ENCODE assay signal across 19 cellular contexts in genomic region chr1:61320575-61320974, GRCh38.
DNase-seq lines count a peak whose midpoint lies in the region; ATAC-seq and TF ChIP-seq lines count a peak whose summit lies in the region.
"Had no signal": no experiment of that assay in that cellular context is flagged by ENCODE, and none has a peak within 500 bp of the region (broad histone marks: within the 10 kb centered on the region; RNA-seq: fewer than 3 reads in every experiment).

No MANE protein-coding gene starts in this region.

- TF ChIP-seq CTCF in SK-N-SH (IDR thresholded peaks at IDR 0.05) = no peak

- ATAC-seq in GM21447 (IDR thresholded peaks at IDR 0.05; ENCODE audit: unreplicated experiment) = no peak

- H3K27me3 ChIP-seq in HUES48 (ENCODE audit: control insufficient read depth, insufficient read depth, low read length) = no peaks in the 10 kb centered on the region
- H3K27me3 ChIP-seq in SK-N-SH (ENCODE audit: insufficient read depth) = no peaks in the 10 kb centered on the region

- TF ChIP-seq RAD21 in SK-N-SH (IDR thresholded peaks at IDR 0.05; ENCODE audit: low read length) = peak; percentile 42

- H3K27ac ChIP-seq in HUES48 (ENCODE audit: low read depth, low read length) = peak overlapping the region; percentile 11
- peak overlapping the region in 1 of 2 experiments; percentile 94; a peak in 2 of 4 replicates for H3K27ac ChIP-seq in SK-N-SH (ENCODE audit: low read depth in 2 of 2, low read length in 1 of 2)
- H3K27ac ChIP-seq: 22Rv1 had no signal

- H3K9ac ChIP-seq in HUES48 (ENCODE audit: low read depth, low read length) = no peak overlapping the region
- no peak overlapping the region for H3K9ac ChIP-seq in SK-N-SH

- H3K4me2 ChIP-seq in SK-N-SH = no peak overlapping the region

- WGBS in SK-N-SH (ENCODE audit: low lambda C conversion rate) = 61% methylated on average over 2 of the region's 2 CpGs

- no peaks in the 10 kb centered on the region for H3K9me2 ChIP-seq in SK-N-SH

- TF ChIP-seq EP300 in SK-N-SH (IDR thresholded peaks at IDR 0.05; ENCODE audit: borderline replicate concordance in 1 of 2, low read depth in 1 of 2, low read length in 1 of 2) = peak in 1 of 2 experiments; percentile 88; a peak in 2 of 4 replicates

- H3F3A ChIP-seq in SK-N-SH (replicated peaks; ENCODE audit: insufficient read depth) = no peaks in the 10 kb centered on the region

- POLR2A ChIA-PET in SK-N-SH (lab: Yijun Ruan, JAX) = no interaction called here

- H3K79me2 ChIP-seq in SK-N-SH (ENCODE audit: insufficient read depth) = no peaks in the 10 kb centered on the region

- H3K9me3 ChIP-seq in HUES48 (ENCODE audit: control insufficient read depth, insufficient read depth, low read length) = no peaks in the 10 kb centered on the region
- H3K9me3 ChIP-seq in SK-N-SH = no peaks in the 10 kb centered on the region; the same call in 1 of the 2 replicates

- H2AFZ ChIP-seq in SK-N-SH (ENCODE audit: low read depth) = no peak overlapping the region

- peak; percentile 25 for DNase-seq in DMS53 (lab: John Stamatoyannopoulos, UW)
- no peak for DNase-seq in DMS53 treated with DMSO at 0.1 percent for 48 hours (lab: John Stamatoyannopoulos, UW; ENCODE audit: unreplicated experiment)
- DNase-seq in SK-N-SH = peak; percentile 52
- DNase-seq in left kidney (ENCODE audit: low read depth, low spot score) = peak; percentile 12
- DNase-seq in ureter (ENCODE audit: low spot score) = no peak
- DNase-seq in germinal center (ENCODE audit: low spot score) = no peak
- DNase-seq: AML-193, COR-L47, KBM-7, MV-4-11, NCI-H1417, NCI-H187, NCI-H446, NCI-H526 treated with DMSO at 0.1 percent for 48 hours, OCI-M1, SHP77 had no signal

- no peaks in the 10 kb centered on the region for H3K36me3 ChIP-seq in HUES48 (ENCODE audit: control insufficient read depth, insufficient read depth, low read length)
- no peaks in the 10 kb centered on the region for H3K36me3 ChIP-seq in SK-N-SH (replicated peaks in 1 of 2; ENCODE audit: control insufficient read depth in 1 of 2, insufficient read depth in 2 of 2, low read length in 1 of 2)

- H3K4me3 ChIP-seq in HUES48 (ENCODE audit: low read depth, low read length) (no peak overlapping the region), SK-N-SH (ENCODE audit: low read depth in 2 of 2, low read length in 1 of 2) (no peak overlapping the region)

- H3K4me1 ChIP-seq in HUES48 (ENCODE audit: control insufficient read depth, insufficient read depth, low read length) (peaks cover 21% of the 10 kb centered on the region), SK-N-SH (ENCODE audit: control insufficient read depth in 1 of 2, insufficient read depth in 2 of 2, low read depth in 1 of 2, low read length in 1 of 2) (peaks cover 16 to 37% of the 10 kb centered on the region in 2 experiments; a peak in 3 of 4 replicates)

- no peaks in the 10 kb centered on the region for H4K20me1 ChIP-seq in SK-N-SH (ENCODE audit: insufficient read depth)

- CTCF ChIA-PET in SK-N-SH (lab: Yijun Ruan, JAX) = interaction anchor here (0.6 to 1.6 kb wide), 4 partner anchors 11 to 350 kb away, joined by 3 read pairs; no protein-coding TSS in a partner anchor

TF ChIP-seq in SK-N-SH, 30 proteins besides CTCF, POLR2A, EP300 and RAD21 (continues in another document):
- TF ChIP-seq TAF1 (IDR thresholded peaks at IDR 0.05; ENCODE audit: borderline replicate concordance, low read depth, low read length) (no peak), CHD2 (IDR thresholded peaks at IDR 0.05; ENCODE audit: low read length, partially characterized antibody) (peak; percentile 52), POLR2AphosphoS5 (IDR thresholded peaks at IDR 0.05; ENCODE audit: low read depth, low read length) (no peak), RFX5 (IDR thresholded peaks at IDR 0.05; ENCODE audit: low read length) (no peak), TCF12 (IDR thresholded peaks at IDR 0.05) (no peak; the same call in 1 of the 2 replicates), USF1 (IDR thresholded peaks at IDR 0.05; ENCODE audit: borderline replicate concordance, low read depth) (no peak), USF2 (IDR thresholded peaks at IDR 0.05; ENCODE audit: borderline replicate concordance, low read depth, low read length) (no peak), YY1 (IDR thresholded peaks at IDR 0.05; ENCODE audit: low read depth) (no peak), SIN3A (IDR thresholded peaks at IDR 0.05; ENCODE audit: borderline replicate concordance, low read depth, low read length) (no peak), SMC3 (IDR thresholded peaks at IDR 0.05; ENCODE audit: low read depth, low read length) (no peak), RCOR1 (IDR thresholded peaks at IDR 0.05; ENCODE audit: low read length) (peak; percentile 60), GABPA (IDR thresholded peaks at IDR 0.05; ENCODE audit: low read depth) (no peak), FOXM1 (IDR thresholded peaks at IDR 0.05; ENCODE audit: low read depth) (no peak), ZBTB33 (IDR thresholded peaks at IDR 0.05; ENCODE audit: borderline replicate concordance, low read depth) (no peak), RXRA (IDR thresholded peaks at IDR 0.05; ENCODE audit: borderline replicate concordance, low read depth) (no peak), NFIC (IDR thresholded peaks at IDR 0.05; ENCODE audit: borderline replicate concordance) (no peak), JUND (IDR thresholded peaks at IDR 0.05) (no peak), REST (IDR thresholded peaks at IDR 0.05; ENCODE audit: low read depth, low read length) (no peak), PBX3 (IDR thresholded peaks at IDR 0.05) (no peak), EZH2phosphoT487 (IDR thresholded peaks at IDR 0.05; ENCODE audit: borderline replicate concordance, low read depth) (no peak), MEF2A (IDR thresholded peaks at IDR 0.05; ENCODE audit: borderline replicate concordance, low read depth) (no peak), ELF1 (IDR thresholded peaks at IDR 0.05) (no peak)

Comparison
In these comparisons a context has a peak if more than half of its experiments do, and no peak if none do; other contexts are left out.
1. DNase-seq: peak in DMS53 (single experiment), SK-N-SH (single experiment) and left kidney (single experiment); none in DMS53 treated with DMSO at 0.1 percent for 48 hours (single experiment), ureter (single experiment) and germinal center (single experiment).